ENCODE assay signal across 19 cellular contexts in genomic region chr1:70496181-70496580, GRCh38.
"Had no signal": no experiment of that assay in that cellular context is flagged by ENCODE, and none has a peak within 500 bp of the region (broad histone marks: within the 10 kb centered on the region; RNA-seq: fewer than 3 reads in every experiment).

No MANE protein-coding gene starts in this region.

- H3K27ac ChIP-seq: KMS-11, SJSA1, SK-N-MC had no signal

- H3K4me1 ChIP-seq: SJSA1 had no signal

- H3K4me3 ChIP-seq: SJSA1, SK-N-MC had no signal

- H3K9me3 ChIP-seq: SJSA1 had no signal

- DNase-seq: IMR-90, Kasumi-1, MM.1S, NCI-H1436, NCI-H187, NCI-H2029, NCI-H2171, NCI-H226, NCI-H446, NCI-H510A, NCI-H524 treated with DMSO at 0.1 percent for 48 hours, NCI-H82, Right ventricle myocardium superior, RPMI8226, SIG-M5 had no signal

- H3K36me3 ChIP-seq: SJSA1 had no signal

- H3K27me3 ChIP-seq: SJSA1 had no signal

- ATAC-seq: HepG2 had no signal
